Comparison of ENCODE assay signal across 14 cellular contexts in genomic region chr1:171576144-171576543, GRCh38. TPM values are rescaled to one million over a fixed set of nuclear protein-coding genes. Genes with fewer than 3 reads are reported as not detected.
"Had no signal": no experiment of that assay in that cellular context is flagged by ENCODE, and none has a peak within 500 bp of the region (broad histone marks: within the 10 kb centered on the region; RNA-seq: fewer than 3 reads in every experiment).

No MANE protein-coding gene starts in this region.

- H3K9me3 Mint-ChIP-seq: activated CD4-positive, alpha-beta memory T cell treated with anti-CD3 and anti-CD28 coated beads, Interleukin-2, amount 10 ng/mL, durations not matched to agents 7 days and 5 days; naive B cell; stimulated activated naive CD8-positive, alpha-beta T cell treated with anti-CD3 and anti-CD28 coated beads, Interleukin-15, amount 100 ng/mL, for 72 hours had no signal

- H3K27me3 Mint-ChIP-seq: activated CD4-positive, alpha-beta memory T cell treated with anti-CD3 and anti-CD28 coated beads, Interleukin-2, amount 10 ng/mL, durations not matched to agents 7 days and 5 days; naive B cell; stimulated activated naive CD8-positive, alpha-beta T cell treated with anti-CD3 and anti-CD28 coated beads, Interleukin-15, amount 100 ng/mL, for 72 hours had no signal

- H3K27me3 ChIP-seq: ascending aorta, testis had no signal

- H3K4me1 ChIP-seq: ascending aorta, testis had no signal

- H3K9me3 ChIP-seq: ascending aorta, testis had no signal

- DNase-seq: activated CD4-positive, alpha-beta memory T cell treated with anti-CD3 and anti-CD28 coated beads, Interleukin-2, amount 10 ng/mL, durations not matched to agents 7 days and 5 days; activated effector memory CD4-positive, alpha-beta T cell treated with anti-CD3 and anti-CD28 coated beads, Interleukin-2, amount 50 U/mL, for 16 hours; foreskin melanocyte; head of caudate nucleus; naive B cell; stimulated activated CD4-positive, alpha-beta T cell treated with anti-CD3 and anti-CD28 coated beads, Interleukin-2, amount 100 ng/mL, for 24 hours; stimulated activated naive CD8-positive, alpha-beta T cell treated with anti-CD3 and anti-CD28 coated beads, Interleukin-15, amount 100 ng/mL, for 72 hours; T-helper 2 cell; testis had no signal

- H3K4me3 ChIP-seq: ascending aorta, testis had no signal

- ATAC-seq: sciatic nerve; stimulated activated naive CD8-positive, alpha-beta T cell treated with anti-CD3 and anti-CD28 coated beads, Interleukin-15, amount 100 ng/mL, for 72 hours had no signal

- FAIRE-seq: urothelium cell line had no signal

- H3K27ac ChIP-seq: testis had no signal

- H3K4me3 Mint-ChIP-seq: activated CD4-positive, alpha-beta memory T cell treated with anti-CD3 and anti-CD28 coated beads, Interleukin-2, amount 10 ng/mL, durations not matched to agents 7 days and 5 days; naive B cell; stimulated activated naive CD8-positive, alpha-beta T cell treated with anti-CD3 and anti-CD28 coated beads, Interleukin-15, amount 100 ng/mL, for 72 hours had no signal

- H3K27ac Mint-ChIP-seq: activated CD4-positive, alpha-beta memory T cell treated with anti-CD3 and anti-CD28 coated beads, Interleukin-2, amount 10 ng/mL, durations not matched to agents 7 days and 5 days had no signal

RNA-seq across cellular contexts. Expression of gene MYOCOS, which starts 45.9 kb away (rescaled TPM):
- total RNA-seq: ascending aorta, lung microvascular endothelial cell, posterior vena cava, sciatic nerve had no signal
